8 cellular contexts compared by ENCODE assay signal in the genomic region with DNA sequence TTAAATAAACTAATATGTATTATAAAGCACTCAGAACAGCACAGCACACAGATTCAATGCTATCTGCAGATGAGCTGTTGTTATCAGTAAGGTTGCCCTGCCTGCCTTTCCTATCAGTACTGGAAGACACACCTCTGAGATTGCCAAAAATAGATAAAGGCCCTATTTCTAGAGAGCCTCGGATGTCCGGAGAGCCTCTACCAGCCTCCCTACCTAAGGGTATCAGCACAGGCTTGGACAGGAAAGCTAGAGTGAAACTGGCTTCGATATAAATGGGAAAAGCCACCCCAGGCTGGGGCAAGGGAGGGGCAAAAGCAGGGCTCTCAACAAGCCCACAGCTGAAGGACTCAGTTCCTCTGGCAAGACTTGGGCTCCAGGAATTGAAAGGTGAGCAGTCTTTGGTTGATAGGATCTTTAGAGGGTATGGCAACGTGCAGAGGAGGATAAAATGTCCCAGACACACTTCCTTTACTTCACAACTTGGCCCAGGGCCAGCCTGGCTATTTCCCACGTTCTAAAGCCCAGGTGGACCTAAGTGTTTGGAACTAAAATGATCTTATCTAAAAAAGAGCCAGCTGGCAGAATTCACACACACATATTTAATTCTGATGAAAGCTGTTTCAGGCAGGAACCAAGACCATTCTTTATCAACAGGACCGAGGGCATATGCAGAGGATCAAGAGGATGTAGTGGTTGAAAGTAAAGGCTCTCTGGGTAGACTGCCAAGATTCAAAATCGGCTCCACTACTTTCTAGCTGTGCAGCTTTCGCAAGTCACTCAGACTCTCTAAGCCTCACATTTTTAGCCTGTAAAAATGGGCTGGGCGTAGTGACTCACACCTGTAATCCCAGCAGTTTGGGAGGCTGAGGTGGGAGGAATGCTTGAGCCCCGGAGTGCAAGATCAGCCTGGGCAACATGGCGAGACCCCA. TPM values are rescaled to one million over a fixed set of nuclear protein-coding genes. Genes with fewer than 3 reads are reported as not detected.
DNase-seq lines count a peak whose midpoint lies in the region; ATAC-seq, FAIRE-seq and TF ChIP-seq lines count a peak whose summit lies in the region.

No MANE protein-coding gene starts in this region.

- 14 to 30% (median 23%) methylated on average over 11 of the region's 11 CpGs for WGBS in small intestine, 3 donors

- no peak overlapping the region for H3K27ac ChIP-seq in fibroblast of lung (ENCODE audit: insufficient read depth, low read length)
- peak overlapping the region in 1 of 2 donors; percentile 42 for H3K27ac ChIP-seq in small intestine (ENCODE audit: low read depth in 1 of 2, low read length in 1 of 2)

- H3K4me3 ChIP-seq in HFF-Myc (replicated peaks; ENCODE audit: low read depth, low read length): no peak overlapping the region
- H3K4me3 ChIP-seq in fibroblast of lung (replicated peaks in 1 of 4; ENCODE audit: control extremely low read depth in 1 of 4, insufficient read depth in 1 of 4, low read depth in 3 of 4, low read length in 4 of 4): no peak overlapping the region
- H3K4me3 ChIP-seq in small intestine (ENCODE audit: low read depth in 1 of 2, low read length in 2 of 2): no peak overlapping the region

- H3K36me3 ChIP-seq in fibroblast of lung (ENCODE audit: control insufficient read depth, insufficient read depth, low read length) (no peaks in the 10 kb centered on the region), small intestine (ENCODE audit: control insufficient read depth in 2 of 2, insufficient read depth in 2 of 2, low read length in 2 of 2) (no peaks in the 10 kb centered on the region)

- DNase-seq in HFF-Myc (ENCODE audit: extremely low read depth, low read depth) (peak; percentile 27), NCI-H526 treated with DMSO at 0.1 percent for 48 hours (lab: John Stamatoyannopoulos, UW) (peak; percentile 16), fibroblast of lung (ENCODE audit: low read depth in 2 of 2) (peak; percentile 64 to 72), small intestine (peak; percentile 46)
- no peak for DNase-seq in stimulated activated CD4-positive, alpha-beta T cell treated with anti-CD3 and anti-CD28 coated beads, Interleukin-4, amount 100 ng/mL, for 24 hours

- no peak for ATAC-seq in HG02759 (IDR thresholded peaks at IDR 0.05; ENCODE audit: unreplicated experiment)
- ATAC-seq in HG03565 (IDR thresholded peaks at IDR 0.05; ENCODE audit: unreplicated experiment): no peak
- ATAC-seq in HG03521 (IDR thresholded peaks at IDR 0.05; ENCODE audit: unreplicated experiment): no peak

- TF ChIP-seq CTCF in HFF-Myc (IDR thresholded peaks at IDR 0.05; ENCODE audit: low read depth, low read length, missing control alignments): no peak
- no peak for TF ChIP-seq CTCF in fibroblast of lung (conservative IDR thresholded peaks at IDR 0.05 in 1 of 2, IDR thresholded peaks at IDR 0.05 in 1 of 2; ENCODE audit: low read depth in 1 of 2, low read length in 2 of 2)

- no peak overlapping the region for H3K4me2 ChIP-seq in fibroblast of lung (ENCODE audit: extremely low read depth, insufficient read depth, low read length)

- FAIRE-seq in small intestine (lab: Jason Lieb, UNC): no peak

- H3K9me3 ChIP-seq in fibroblast of lung (ENCODE audit: control insufficient read depth, insufficient read depth, low read depth, low read length) (no peaks in the 10 kb centered on the region), small intestine (ENCODE audit: control insufficient read depth, low read depth) (no peaks in the 10 kb centered on the region)

- no peak overlapping the region for H2AFZ ChIP-seq in fibroblast of lung (ENCODE audit: low read length)

- H3K27me3 ChIP-seq in fibroblast of lung (ENCODE audit: control insufficient read depth, insufficient read depth, low read length) (peaks cover 4% of the 10 kb centered on the region), small intestine (ENCODE audit: control insufficient read depth in 2 of 2, insufficient read depth in 2 of 2, low read length in 2 of 2) (no peaks in the 10 kb centered on the region)

- no peaks in the 10 kb centered on the region for H4K20me1 ChIP-seq in fibroblast of lung (ENCODE audit: control insufficient read depth, extremely low read depth, insufficient read depth, low read length)

- H3K79me2 ChIP-seq in fibroblast of lung (ENCODE audit: control insufficient read depth, insufficient read depth, low read length): no peaks in the 10 kb centered on the region

- no peak overlapping the region for H3K9ac ChIP-seq in fibroblast of lung (ENCODE audit: insufficient read depth, low read length)

- no peaks in the 10 kb centered on the region for H3K4me1 ChIP-seq in fibroblast of lung (ENCODE audit: control insufficient read depth, extremely low read depth, insufficient read depth, low read length)
- peaks cover 2 to 4% of the 10 kb centered on the region in 2 donors for H3K4me1 ChIP-seq in small intestine (ENCODE audit: control insufficient read depth in 2 of 2, insufficient read depth in 1 of 2, low read depth in 1 of 2, low read length in 1 of 2)

RNA-seq across cellular contexts. Expression of gene ITPR2, which starts 37.8 kb away (rescaled TPM):
- 13.6 and 24.6 TPM in 2 replicates for total RNA-seq in fibroblast of lung
- polyA plus RNA-seq in fibroblast of lung: 3.6 and 5.1 TPM in 2 replicates
- 2.9 and 3.4 TPM in 2 replicates for polyA plus RNA-seq in fibroblast of lung (2012)
- 5.1 and 5.7 TPM in 2 replicates for polyA minus RNA-seq in fibroblast of lung (ENCODE audit: low replicate concordance)
- 1 to 10 TPM; 2.2 to 5.6 (median 3.1) TPM for polyA plus RNA-seq in small intestine
